Comparison of ENCODE assay signal across 13 cellular contexts in the genomic region with DNA sequence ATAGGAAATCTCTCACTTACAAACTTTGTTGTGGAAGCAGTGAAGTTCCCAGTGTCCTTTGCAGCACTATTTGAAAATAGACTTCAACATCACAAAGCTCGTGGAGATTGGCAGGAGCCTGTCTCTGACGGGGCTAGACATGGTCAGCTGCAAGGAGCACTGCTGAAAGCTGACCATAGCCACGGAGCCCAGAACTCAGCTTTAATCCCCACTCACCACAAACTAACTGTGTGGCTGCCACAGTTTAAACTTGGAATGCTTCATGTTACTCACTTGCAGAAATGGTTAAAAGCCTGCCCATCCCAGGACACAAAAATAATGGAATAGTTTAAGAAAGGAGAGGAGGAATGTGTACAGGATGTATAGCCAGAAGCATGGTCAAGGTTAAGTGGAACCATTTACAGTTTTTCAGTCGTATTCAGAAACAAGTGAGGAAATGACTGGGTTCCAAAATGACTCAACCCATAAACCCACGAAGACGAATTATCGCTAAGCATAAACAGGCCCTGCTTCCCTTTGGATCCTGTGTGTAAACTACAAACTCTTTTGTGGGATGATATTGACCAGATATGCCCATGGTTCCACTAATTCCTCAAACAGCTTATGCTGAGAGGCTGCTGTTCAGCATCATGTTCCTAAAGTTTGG. TPM values are rescaled to one million over a fixed set of nuclear protein-coding genes. Genes with fewer than 3 reads are reported as not detected.
DNase-seq lines count a peak whose midpoint lies in the region; ATAC-seq, FAIRE-seq and TF ChIP-seq lines count a peak whose summit lies in the region.
"Had no signal": no experiment of that assay in that cellular context is flagged by ENCODE, and none has a peak within 500 bp of the region (broad histone marks: within the 10 kb centered on the region; RNA-seq: fewer than 3 reads in every experiment).

No MANE protein-coding gene starts in this region.

- H3K4me1 ChIP-seq in smooth muscle cell (ENCODE audit: low read depth), result no peaks in the 10 kb centered on the region
- H3K4me1 ChIP-seq: uterus had no signal

- H3F3A ChIP-seq in smooth muscle cell (ENCODE audit: low read depth), result peaks cover 13% of the 10 kb centered on the region

- H3K9me3 ChIP-seq in smooth muscle cell (replicated peaks; ENCODE audit: low read depth), result no peaks in the 10 kb centered on the region
- H3K9me3 ChIP-seq: uterus had no signal

- FAIRE-seq in GM18507 (lab: Jason Lieb, UNC), result peak; percentile 26

- no peak for TF ChIP-seq CTCF in smooth muscle cell (IDR thresholded peaks at IDR 0.05; ENCODE audit: borderline replicate concordance, insufficient read depth, poor library complexity, severe bottlenecking)

- no peaks in the 10 kb centered on the region for H3K79me2 ChIP-seq in smooth muscle cell (ENCODE audit: low read depth)

- H3K36me3 ChIP-seq in smooth muscle cell (ENCODE audit: low read depth), result peaks cover 12% of the 10 kb centered on the region
- H3K36me3 ChIP-seq: uterus had no signal

- H3K4me3 ChIP-seq in smooth muscle cell, result no peak overlapping the region
- H3K4me3 ChIP-seq: uterus had no signal

- 19% methylated on average over 7 of the region's 7 CpGs for WGBS in smooth muscle cell (ENCODE audit: low lambda C conversion rate)

- H3K27ac ChIP-seq in smooth muscle cell (ENCODE audit: low read depth), result peak overlapping the region; percentile 92
- H3K27ac ChIP-seq: uterus had no signal

- peak; percentile 83 for ATAC-seq in SK-N-SH treated with all-trans-retinoic acid at 6 μM for 48 hours
- ATAC-seq: HCT116, left lobe of liver had no signal

- peaks cover 71% of the 10 kb centered on the region for H4K20me1 ChIP-seq in smooth muscle cell (ENCODE audit: low read depth)

- peak overlapping the region; percentile 54 for H3K9ac ChIP-seq in smooth muscle cell (ENCODE audit: low read depth)

- no peaks in the 10 kb centered on the region for H3K27me3 ChIP-seq in smooth muscle cell (ENCODE audit: low read depth)
- H3K27me3 ChIP-seq: uterus had no signal

- DNase-seq in GM18507 (ENCODE audit: extremely low spot score, insufficient read length, low read depth) (no peak), dedifferentiated amniotic fluid mesenchymal stem cell (ENCODE audit: extremely low spot score) (peak; percentile 37), smooth muscle cell (lab: John Stamatoyannopoulos, UW; ENCODE audit: unreplicated experiment) (no peak), islet precursor cell (no peak), LoVo (ENCODE audit: low spot score) (no peak), Kasumi-1 (lab: John Stamatoyannopoulos, UW) (no peak)
- DNase-seq: activated naive CD4-positive, alpha-beta T cell treated with Interleukin-2 at 50 U/mL for 16 hours; NCI-H1092 treated with DMSO at 0.1 percent for 48 hours; uterus had no signal

- peak overlapping the region; percentile 46 for H3K4me2 ChIP-seq in smooth muscle cell

- no peak overlapping the region for H2AFZ ChIP-seq in smooth muscle cell (ENCODE audit: low read depth)

TF ChIP-seq in SK-N-SH treated with all-trans-retinoic acid at 6 μM for 48 hours, 23 proteins besides CTCF, POLR2A, EP300 and RAD21 (continues in another document):
- TF ChIP-seq ZNF8 (CRISPR knock-in tag; IDR thresholded peaks at IDR 0.05), result no peak
- peak; percentile 95 for TF ChIP-seq TOX (CRISPR knock-in tag; IDR thresholded peaks at IDR 0.05; ENCODE audit: borderline replicate concordance)
- TF ChIP-seq, protein P1, sequence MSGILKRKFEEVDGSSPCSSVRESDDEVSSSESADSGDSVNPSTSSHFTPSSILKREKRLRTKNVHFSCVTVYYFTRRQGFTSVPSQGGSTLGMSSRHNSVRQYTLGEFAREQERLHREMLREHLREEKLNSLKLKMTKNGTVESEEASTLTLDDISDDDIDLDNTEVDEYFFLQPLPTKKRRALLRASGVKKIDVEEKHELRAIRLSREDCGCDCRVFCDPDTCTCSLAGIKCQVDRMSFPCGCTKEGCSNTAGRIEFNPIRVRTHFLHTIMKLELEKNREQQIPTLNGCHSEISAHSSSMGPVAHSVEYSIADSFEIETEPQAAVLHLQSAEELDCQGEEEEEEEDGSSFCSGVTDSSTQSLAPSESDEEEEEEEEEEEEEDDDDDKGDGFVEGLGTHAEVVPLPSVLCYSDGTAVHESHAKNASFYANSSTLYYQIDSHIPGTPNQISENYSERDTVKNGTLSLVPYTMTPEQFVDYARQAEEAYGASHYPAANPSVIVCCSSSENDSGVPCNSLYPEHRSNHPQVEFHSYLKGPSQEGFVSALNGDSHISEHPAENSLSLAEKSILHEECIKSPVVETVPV (CRISPR knock-in tag; IDR thresholded peaks at IDR 0.05), result no peak
- TF ChIP-seq SNAI2 (CRISPR knock-in tag; IDR thresholded peaks at IDR 0.05), result no peak
- TF ChIP-seq ISL1 (CRISPR knock-in tag; IDR thresholded peaks at IDR 0.05), result no peak
- no peak for TF ChIP-seq TSHZ2 (CRISPR knock-in tag; IDR thresholded peaks at IDR 0.05)
- 0 out of 2 replicates have a peak, but pooled peaks have one; percentile 60 for TF ChIP-seq PATZ1 (CRISPR knock-in tag; IDR thresholded peaks at IDR 0.05; ENCODE audit: borderline replicate concordance)
- no peak for TF ChIP-seq CSDC2 (CRISPR knock-in tag; IDR thresholded peaks at IDR 0.05)
- TF ChIP-seq BACH2 (CRISPR knock-in tag; IDR thresholded peaks at IDR 0.05; ENCODE audit: borderline replicate concordance), result no peak
- peak; percentile 49; the same call in 1 of the 2 replicates for TF ChIP-seq ZC3H10 (CRISPR knock-in tag; IDR thresholded peaks at IDR 0.05)
- TF ChIP-seq ZFP30 (CRISPR knock-in tag; IDR thresholded peaks at IDR 0.05), result no peak
- no peak for TF ChIP-seq ZFP3 (CRISPR knock-in tag; IDR thresholded peaks at IDR 0.05)
- no peak for TF ChIP-seq ZNF565 (CRISPR knock-in tag; conservative IDR thresholded peaks at IDR 0.05; ENCODE audit: low read depth)
- no peak for TF ChIP-seq PPARA (CRISPR knock-in tag; IDR thresholded peaks at IDR 0.05; ENCODE audit: borderline replicate concordance)
- no peak for TF ChIP-seq ARNTL (CRISPR knock-in tag; IDR thresholded peaks at IDR 0.05; ENCODE audit: borderline replicate concordance, low read depth)
- no peak for TF ChIP-seq CREB5 (CRISPR knock-in tag; IDR thresholded peaks at IDR 0.05; ENCODE audit: low read depth)
- no peak for TF ChIP-seq TCF4 (CRISPR knock-in tag; IDR thresholded peaks at IDR 0.05; ENCODE audit: borderline replicate concordance)
- TF ChIP-seq RARB (CRISPR knock-in tag; IDR thresholded peaks at IDR 0.05), result peak; percentile 88; the same call in 1 of the 2 replicates

RNA-seq across cellular contexts. Expression of gene DNALI1, which starts 18.2 kb away (rescaled TPM):
- total RNA-seq in smooth muscle cell, result 3.4 and 8.4 TPM in 2 replicates
- 7.2 and 12.3 TPM in 2 replicates for polyA plus RNA-seq in smooth muscle cell

RNA-seq across cellular contexts. Expression of gene GNL2, which starts 20.8 kb away (rescaled TPM):
- 57.4 and 64.7 TPM in 2 replicates for total RNA-seq in smooth muscle cell
- polyA plus RNA-seq in smooth muscle cell, result 61.2 and 63.8 TPM in 2 replicates

RNA-seq across cellular contexts. Expression of gene SNIP1, which starts 20.9 kb away (rescaled TPM):
- 20.0 and 37.1 TPM in 2 replicates for total RNA-seq in smooth muscle cell
- polyA plus RNA-seq in smooth muscle cell, result 7.4 and 7.9 TPM in 2 replicates

RNA-seq across cellular contexts. Expression of gene RSPO1, which starts 59.7 kb away (rescaled TPM):
- not detected in 2 replicates for total RNA-seq in smooth muscle cell
- polyA plus RNA-seq in smooth muscle cell, result not detected in 2 replicates
- total RNA-seq: left lobe of liver, progenitor cell of endocrine pancreas had no signal
